ENCODE assay signal across 1 cellular context in the genomic region with DNA sequence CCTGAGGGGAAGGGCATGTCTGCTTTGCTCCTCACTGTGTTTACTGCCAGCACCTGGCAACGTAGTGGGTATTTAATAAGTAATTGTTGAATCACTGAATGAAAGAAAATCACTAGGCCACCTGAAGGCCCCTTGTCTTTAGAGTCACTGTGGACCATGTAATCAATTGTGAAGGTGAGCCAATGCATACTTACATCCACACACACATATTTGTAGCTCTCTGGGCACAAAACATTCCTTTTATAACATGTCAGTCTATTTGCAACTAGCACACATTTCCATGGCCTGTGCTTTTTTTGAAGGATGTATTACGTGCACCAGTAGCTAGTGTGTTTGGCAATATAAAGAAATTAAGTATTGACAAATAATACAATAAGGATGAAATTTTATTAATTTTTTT.
TF ChIP-seq lines count a peak whose summit lies in the region.

No MANE protein-coding gene starts in this region.

TF ChIP-seq in endothelial cell of umbilical vein, 7 proteins besides CTCF, POLR2A, EP300 and RAD21:
- TF ChIP-seq POLR2AphosphoS5 (IDR thresholded peaks at IDR 0.05; ENCODE audit: insufficient read depth, low read depth, low read length): no peak
- TF ChIP-seq, protein P1, sequence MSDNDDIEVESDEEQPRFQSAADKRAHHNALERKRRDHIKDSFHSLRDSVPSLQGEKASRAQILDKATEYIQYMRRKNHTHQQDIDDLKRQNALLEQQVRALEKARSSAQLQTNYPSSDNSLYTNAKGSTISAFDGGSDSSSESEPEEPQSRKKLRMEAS (IDR thresholded peaks at IDR 0.05; ENCODE audit: insufficient read depth, insufficient read length): no peak
- no peak for TF ChIP-seq JUN (IDR thresholded peaks at IDR 0.05; ENCODE audit: borderline replicate concordance, insufficient read depth, insufficient read length, low read depth)
- no peak for TF ChIP-seq EZH2 (IDR thresholded peaks at IDR 0.05; ENCODE audit: borderline replicate concordance, low read depth, low read length, severe bottlenecking)
- TF ChIP-seq FOS (IDR thresholded peaks at IDR 0.05; ENCODE audit: borderline replicate concordance, insufficient read depth, low read length): no peak
- no peak for TF ChIP-seq GATA2 (IDR thresholded peaks at IDR 0.05; ENCODE audit: insufficient read depth, insufficient read length, low read depth, low read length)
- no peak for TF ChIP-seq MYC (IDR thresholded peaks at IDR 0.05; ENCODE audit: low read depth, low read length)
